1 cellular context compared by ENCODE assay signal in the genomic region with DNA sequence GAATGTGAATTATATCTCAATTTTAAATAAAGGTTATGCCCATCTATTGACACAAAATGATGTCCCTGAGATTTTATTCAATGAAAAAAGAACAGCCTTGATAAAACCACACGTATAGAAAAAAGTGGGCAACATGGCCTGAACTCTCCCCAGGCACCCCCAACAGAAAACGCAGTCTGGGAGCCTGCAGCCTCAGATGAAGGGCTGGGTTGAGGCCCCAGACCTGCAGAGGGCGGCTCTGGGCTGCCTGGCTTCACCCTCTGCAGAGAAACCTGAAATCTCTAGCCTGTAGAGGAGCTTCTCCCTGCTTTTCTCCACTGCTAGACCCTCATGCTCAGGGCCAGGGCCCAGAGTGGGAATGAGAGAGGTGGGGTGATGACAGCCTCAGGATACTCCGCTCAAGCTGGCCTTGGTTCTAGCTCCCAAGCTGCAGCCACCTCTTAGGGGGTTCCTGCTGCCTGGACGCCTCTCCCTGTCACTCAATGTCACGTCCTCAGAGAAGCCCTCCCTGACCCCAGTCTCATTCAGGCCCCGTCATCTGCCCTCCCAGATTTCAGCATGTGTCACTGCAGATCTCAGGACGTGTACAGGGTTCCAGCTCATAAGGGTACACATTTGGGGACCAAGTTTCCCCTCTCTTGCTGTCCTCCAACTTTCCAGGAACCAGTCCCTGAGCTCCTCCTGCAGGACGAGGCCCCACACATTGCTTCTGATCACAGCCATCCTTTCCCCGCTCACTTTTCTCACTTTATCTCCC.
A peak's percentile ranks its signal among the peaks of the same experiment; 100 is the strongest.
TF ChIP-seq lines count a peak whose summit lies in the region.

No MANE protein-coding gene starts in this region.

TF ChIP-seq in HepG2, 621 proteins besides CTCF, POLR2A, EP300 and RAD21 (continued from another document and continues in another):
- TF ChIP-seq, protein P1, sequence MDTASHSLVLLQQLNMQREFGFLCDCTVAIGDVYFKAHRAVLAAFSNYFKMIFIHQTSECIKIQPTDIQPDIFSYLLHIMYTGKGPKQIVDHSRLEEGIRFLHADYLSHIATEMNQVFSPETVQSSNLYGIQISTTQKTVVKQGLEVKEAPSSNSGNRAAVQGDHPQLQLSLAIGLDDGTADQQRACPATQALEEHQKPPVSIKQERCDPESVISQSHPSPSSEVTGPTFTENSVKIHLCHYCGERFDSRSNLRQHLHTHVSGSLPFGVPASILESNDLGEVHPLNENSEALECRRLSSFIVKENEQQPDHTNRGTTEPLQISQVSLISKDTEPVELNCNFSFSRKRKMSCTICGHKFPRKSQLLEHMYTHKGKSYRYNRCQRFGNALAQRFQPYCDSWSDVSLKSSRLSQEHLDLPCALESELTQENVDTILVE (CRISPR knock-in tag; IDR thresholded peaks at IDR 0.05): no peak
- TF ChIP-seq, protein P2, sequence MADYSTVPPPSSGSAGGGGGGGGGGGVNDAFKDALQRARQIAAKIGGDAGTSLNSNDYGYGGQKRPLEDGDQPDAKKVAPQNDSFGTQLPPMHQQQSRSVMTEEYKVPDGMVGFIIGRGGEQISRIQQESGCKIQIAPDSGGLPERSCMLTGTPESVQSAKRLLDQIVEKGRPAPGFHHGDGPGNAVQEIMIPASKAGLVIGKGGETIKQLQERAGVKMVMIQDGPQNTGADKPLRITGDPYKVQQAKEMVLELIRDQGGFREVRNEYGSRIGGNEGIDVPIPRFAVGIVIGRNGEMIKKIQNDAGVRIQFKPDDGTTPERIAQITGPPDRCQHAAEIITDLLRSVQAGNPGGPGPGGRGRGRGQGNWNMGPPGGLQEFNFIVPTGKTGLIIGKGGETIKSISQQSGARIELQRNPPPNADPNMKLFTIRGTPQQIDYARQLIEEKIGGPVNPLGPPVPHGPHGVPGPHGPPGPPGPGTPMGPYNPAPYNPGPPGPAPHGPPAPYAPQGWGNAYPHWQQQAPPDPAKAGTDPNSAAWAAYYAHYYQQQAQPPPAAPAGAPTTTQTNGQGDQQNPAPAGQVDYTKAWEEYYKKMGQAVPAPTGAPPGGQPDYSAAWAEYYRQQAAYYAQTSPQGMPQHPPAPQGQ (CRISPR knock-in tag; IDR thresholded peaks at IDR 0.05; ENCODE audit: borderline replicate concordance): no peak
- no peak for TF ChIP-seq SP4 (CRISPR knock-in tag; IDR thresholded peaks at IDR 0.05)
- no peak for TF ChIP-seq XRCC5 (optimal IDR thresholded peaks at IDR 0.05; ENCODE audit: low read length)
- TF ChIP-seq ZNF317 (CRISPR knock-in tag; IDR thresholded peaks at IDR 0.05): no peak; the same call in 1 of the 2 replicates
- TF ChIP-seq SIX4 (CRISPR knock-in tag; IDR thresholded peaks at IDR 0.05): no peak
- no peak for TF ChIP-seq HDAC6 (IDR thresholded peaks at IDR 0.05; ENCODE audit: low read depth, low read length)
- TF ChIP-seq, protein P3, sequence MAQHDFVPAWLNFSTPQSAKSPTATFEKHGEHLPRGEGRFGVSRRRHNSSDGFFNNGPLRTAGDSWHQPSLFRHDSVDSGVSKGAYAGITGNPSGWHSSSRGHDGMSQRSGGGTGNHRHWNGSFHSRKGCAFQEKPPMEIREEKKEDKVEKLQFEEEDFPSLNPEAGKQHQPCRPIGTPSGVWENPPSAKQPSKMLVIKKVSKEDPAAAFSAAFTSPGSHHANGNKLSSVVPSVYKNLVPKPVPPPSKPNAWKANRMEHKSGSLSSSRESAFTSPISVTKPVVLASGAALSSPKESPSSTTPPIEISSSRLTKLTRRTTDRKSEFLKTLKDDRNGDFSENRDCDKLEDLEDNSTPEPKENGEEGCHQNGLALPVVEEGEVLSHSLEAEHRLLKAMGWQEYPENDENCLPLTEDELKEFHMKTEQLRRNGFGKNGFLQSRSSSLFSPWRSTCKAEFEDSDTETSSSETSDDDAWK (CRISPR knock-in tag; IDR thresholded peaks at IDR 0.05): no peak
- no peak for TF ChIP-seq ZNF44 (CRISPR knock-in tag; IDR thresholded peaks at IDR 0.05)
- no peak for TF ChIP-seq ZNF773 (CRISPR knock-in tag; IDR thresholded peaks at IDR 0.05; ENCODE audit: borderline replicate concordance)
- TF ChIP-seq AGO1 (IDR thresholded peaks at IDR 0.05; ENCODE audit: low read depth, low read length, poor library complexity, severe bottlenecking): no peak
- 0 out of 2 replicates have a peak, but pooled peaks have one; percentile 50 for TF ChIP-seq ZNF235 (CRISPR knock-in tag; IDR thresholded peaks at IDR 0.05; ENCODE audit: borderline replicate concordance)
- no peak for TF ChIP-seq ZNF569 (CRISPR knock-in tag; IDR thresholded peaks at IDR 0.05; ENCODE audit: borderline replicate concordance)
- TF ChIP-seq ZNF282 (IDR thresholded peaks at IDR 0.05; ENCODE audit: partially characterized antibody): no peak
- 0 out of 2 replicates have a peak, but pooled peaks have one; percentile 17 for TF ChIP-seq MED1 (CRISPR knock-in tag; IDR thresholded peaks at IDR 0.05)
- no peak for TF ChIP-seq MBNL3 (CRISPR knock-in tag; conservative IDR thresholded peaks at IDR 0.05)
- TF ChIP-seq GABPB1 (CRISPR knock-in tag; IDR thresholded peaks at IDR 0.05): no peak
- TF ChIP-seq, protein P4, sequence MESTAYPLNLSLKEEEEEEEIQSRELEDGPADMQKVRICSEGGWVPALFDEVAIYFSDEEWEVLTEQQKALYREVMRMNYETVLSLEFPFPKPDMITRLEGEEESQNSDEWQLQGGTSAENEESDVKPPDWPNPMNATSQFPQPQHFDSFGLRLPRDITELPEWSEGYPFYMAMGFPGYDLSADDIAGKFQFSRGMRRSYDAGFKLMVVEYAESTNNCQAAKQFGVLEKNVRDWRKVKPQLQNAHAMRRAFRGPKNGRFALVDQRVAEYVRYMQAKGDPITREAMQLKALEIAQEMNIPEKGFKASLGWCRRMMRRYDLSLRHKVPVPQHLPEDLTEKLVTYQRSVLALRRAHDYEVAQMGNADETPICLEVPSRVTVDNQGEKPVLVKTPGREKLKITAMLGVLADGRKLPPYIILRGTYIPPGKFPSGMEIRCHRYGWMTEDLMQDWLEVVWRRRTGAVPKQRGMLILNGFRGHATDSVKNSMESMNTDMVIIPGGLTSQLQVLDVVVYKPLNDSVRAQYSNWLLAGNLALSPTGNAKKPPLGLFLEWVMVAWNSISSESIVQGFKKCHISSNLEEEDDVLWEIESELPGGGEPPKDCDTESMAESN (CRISPR knock-in tag; conservative IDR thresholded peaks at IDR 0.05): peak; percentile 62; the same call in 1 of the 2 replicates
- TF ChIP-seq TCF7 (IDR thresholded peaks at IDR 0.05; ENCODE audit: low read depth): no peak
- no peak for TF ChIP-seq CENPX (CRISPR knock-in tag; IDR thresholded peaks at IDR 0.05)
- no peak for TF ChIP-seq ZNF674 (CRISPR knock-in tag; IDR thresholded peaks at IDR 0.05; ENCODE audit: low read depth)
- TF ChIP-seq, protein P5, sequence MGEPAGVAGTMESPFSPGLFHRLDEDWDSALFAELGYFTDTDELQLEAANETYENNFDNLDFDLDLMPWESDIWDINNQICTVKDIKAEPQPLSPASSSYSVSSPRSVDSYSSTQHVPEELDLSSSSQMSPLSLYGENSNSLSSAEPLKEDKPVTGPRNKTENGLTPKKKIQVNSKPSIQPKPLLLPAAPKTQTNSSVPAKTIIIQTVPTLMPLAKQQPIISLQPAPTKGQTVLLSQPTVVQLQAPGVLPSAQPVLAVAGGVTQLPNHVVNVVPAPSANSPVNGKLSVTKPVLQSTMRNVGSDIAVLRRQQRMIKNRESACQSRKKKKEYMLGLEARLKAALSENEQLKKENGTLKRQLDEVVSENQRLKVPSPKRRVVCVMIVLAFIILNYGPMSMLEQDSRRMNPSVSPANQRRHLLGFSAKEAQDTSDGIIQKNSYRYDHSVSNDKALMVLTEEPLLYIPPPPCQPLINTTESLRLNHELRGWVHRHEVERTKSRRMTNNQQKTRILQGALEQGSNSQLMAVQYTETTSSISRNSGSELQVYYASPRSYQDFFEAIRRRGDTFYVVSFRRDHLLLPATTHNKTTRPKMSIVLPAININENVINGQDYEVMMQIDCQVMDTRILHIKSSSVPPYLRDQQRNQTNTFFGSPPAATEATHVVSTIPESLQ (CRISPR knock-in tag; conservative IDR thresholded peaks at IDR 0.05): no peak
- peak; percentile 56; the same call in 1 of the 2 replicates for TF ChIP-seq ZBTB7A (CRISPR knock-in tag; IDR thresholded peaks at IDR 0.05)
- TF ChIP-seq, protein P6, sequence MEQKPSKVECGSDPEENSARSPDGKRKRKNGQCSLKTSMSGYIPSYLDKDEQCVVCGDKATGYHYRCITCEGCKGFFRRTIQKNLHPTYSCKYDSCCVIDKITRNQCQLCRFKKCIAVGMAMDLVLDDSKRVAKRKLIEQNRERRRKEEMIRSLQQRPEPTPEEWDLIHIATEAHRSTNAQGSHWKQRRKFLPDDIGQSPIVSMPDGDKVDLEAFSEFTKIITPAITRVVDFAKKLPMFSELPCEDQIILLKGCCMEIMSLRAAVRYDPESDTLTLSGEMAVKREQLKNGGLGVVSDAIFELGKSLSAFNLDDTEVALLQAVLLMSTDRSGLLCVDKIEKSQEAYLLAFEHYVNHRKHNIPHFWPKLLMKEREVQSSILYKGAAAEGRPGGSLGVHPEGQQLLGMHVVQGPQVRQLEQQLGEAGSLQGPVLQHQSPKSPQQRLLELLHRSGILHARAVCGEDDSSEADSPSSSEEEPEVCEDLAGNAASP (CRISPR knock-in tag; IDR thresholded peaks at IDR 0.05; ENCODE audit: borderline replicate concordance): no peak
- TF ChIP-seq ZSCAN29 (CRISPR knock-in tag; conservative IDR thresholded peaks at IDR 0.05): no peak
- TF ChIP-seq, protein P7, sequence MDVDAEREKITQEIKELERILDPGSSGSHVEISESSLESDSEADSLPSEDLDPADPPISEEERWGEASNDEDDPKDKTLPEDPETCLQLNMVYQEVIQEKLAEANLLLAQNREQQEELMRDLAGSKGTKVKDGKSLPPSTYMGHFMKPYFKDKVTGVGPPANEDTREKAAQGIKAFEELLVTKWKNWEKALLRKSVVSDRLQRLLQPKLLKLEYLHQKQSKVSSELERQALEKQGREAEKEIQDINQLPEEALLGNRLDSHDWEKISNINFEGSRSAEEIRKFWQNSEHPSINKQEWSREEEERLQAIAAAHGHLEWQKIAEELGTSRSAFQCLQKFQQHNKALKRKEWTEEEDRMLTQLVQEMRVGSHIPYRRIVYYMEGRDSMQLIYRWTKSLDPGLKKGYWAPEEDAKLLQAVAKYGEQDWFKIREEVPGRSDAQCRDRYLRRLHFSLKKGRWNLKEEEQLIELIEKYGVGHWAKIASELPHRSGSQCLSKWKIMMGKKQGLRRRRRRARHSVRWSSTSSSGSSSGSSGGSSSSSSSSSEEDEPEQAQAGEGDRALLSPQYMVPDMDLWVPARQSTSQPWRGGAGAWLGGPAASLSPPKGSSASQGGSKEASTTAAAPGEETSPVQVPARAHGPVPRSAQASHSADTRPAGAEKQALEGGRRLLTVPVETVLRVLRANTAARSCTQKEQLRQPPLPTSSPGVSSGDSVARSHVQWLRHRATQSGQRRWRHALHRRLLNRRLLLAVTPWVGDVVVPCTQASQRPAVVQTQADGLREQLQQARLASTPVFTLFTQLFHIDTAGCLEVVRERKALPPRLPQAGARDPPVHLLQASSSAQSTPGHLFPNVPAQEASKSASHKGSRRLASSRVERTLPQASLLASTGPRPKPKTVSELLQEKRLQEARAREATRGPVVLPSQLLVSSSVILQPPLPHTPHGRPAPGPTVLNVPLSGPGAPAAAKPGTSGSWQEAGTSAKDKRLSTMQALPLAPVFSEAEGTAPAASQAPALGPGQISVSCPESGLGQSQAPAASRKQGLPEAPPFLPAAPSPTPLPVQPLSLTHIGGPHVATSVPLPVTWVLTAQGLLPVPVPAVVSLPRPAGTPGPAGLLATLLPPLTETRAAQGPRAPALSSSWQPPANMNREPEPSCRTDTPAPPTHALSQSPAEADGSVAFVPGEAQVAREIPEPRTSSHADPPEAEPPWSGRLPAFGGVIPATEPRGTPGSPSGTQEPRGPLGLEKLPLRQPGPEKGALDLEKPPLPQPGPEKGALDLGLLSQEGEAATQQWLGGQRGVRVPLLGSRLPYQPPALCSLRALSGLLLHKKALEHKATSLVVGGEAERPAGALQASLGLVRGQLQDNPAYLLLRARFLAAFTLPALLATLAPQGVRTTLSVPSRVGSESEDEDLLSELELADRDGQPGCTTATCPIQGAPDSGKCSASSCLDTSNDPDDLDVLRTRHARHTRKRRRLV (CRISPR knock-in tag; IDR thresholded peaks at IDR 0.05): peak; percentile 60; the same call in 1 of the 2 replicates
- no peak for TF ChIP-seq EEA1 (CRISPR knock-in tag; IDR thresholded peaks at IDR 0.05; ENCODE audit: borderline replicate concordance)
- no peak for TF ChIP-seq ZNF557 (CRISPR knock-in tag; IDR thresholded peaks at IDR 0.05)
- TF ChIP-seq ZNF431 (CRISPR knock-in tag; IDR thresholded peaks at IDR 0.05; ENCODE audit: borderline replicate concordance, low read depth): no peak
- no peak for TF ChIP-seq ZNF816 (CRISPR knock-in tag; IDR thresholded peaks at IDR 0.05; ENCODE audit: borderline replicate concordance)
- TF ChIP-seq SIX1 (CRISPR knock-in tag; IDR thresholded peaks at IDR 0.05; ENCODE audit: borderline replicate concordance): no peak
- no peak for TF ChIP-seq MLLT10 (CRISPR knock-in tag; IDR thresholded peaks at IDR 0.05)
- no peak for TF ChIP-seq ZFP36 (IDR thresholded peaks at IDR 0.05; ENCODE audit: borderline replicate concordance, low read depth, low read length, partially characterized antibody)
- TF ChIP-seq MIER3 (CRISPR knock-in tag; IDR thresholded peaks at IDR 0.05; ENCODE audit: borderline replicate concordance): no peak
- TF ChIP-seq ZNF549 (CRISPR knock-in tag; IDR thresholded peaks at IDR 0.05): no peak
- no peak for TF ChIP-seq ZNF121 (CRISPR knock-in tag; IDR thresholded peaks at IDR 0.05)
- peak; percentile 37; the same call in 1 of the 2 replicates for TF ChIP-seq ZNF224 (CRISPR knock-in tag; IDR thresholded peaks at IDR 0.05)
- no peak for TF ChIP-seq KDM1A (CRISPR knock-in tag; IDR thresholded peaks at IDR 0.05)
- TF ChIP-seq, protein P8, sequence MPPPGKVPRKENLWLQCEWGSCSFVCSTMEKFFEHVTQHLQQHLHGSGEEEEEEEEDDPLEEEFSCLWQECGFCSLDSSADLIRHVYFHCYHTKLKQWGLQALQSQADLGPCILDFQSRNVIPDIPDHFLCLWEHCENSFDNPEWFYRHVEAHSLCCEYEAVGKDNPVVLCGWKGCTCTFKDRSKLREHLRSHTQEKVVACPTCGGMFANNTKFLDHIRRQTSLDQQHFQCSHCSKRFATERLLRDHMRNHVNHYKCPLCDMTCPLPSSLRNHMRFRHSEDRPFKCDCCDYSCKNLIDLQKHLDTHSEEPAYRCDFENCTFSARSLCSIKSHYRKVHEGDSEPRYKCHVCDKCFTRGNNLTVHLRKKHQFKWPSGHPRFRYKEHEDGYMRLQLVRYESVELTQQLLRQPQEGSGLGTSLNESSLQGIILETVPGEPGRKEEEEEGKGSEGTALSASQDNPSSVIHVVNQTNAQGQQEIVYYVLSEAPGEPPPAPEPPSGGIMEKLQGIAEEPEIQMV (CRISPR knock-in tag; IDR thresholded peaks at IDR 0.05; ENCODE audit: low read depth): no peak
- no peak for TF ChIP-seq FOXA1 (IDR thresholded peaks at IDR 0.05)
- TF ChIP-seq FOXA1 (CRISPR knock-in tag; IDR thresholded peaks at IDR 0.05): no peak
- no peak for TF ChIP-seq ZNF777 (CRISPR knock-in tag; IDR thresholded peaks at IDR 0.05)
- TF ChIP-seq MXI1 (IDR thresholded peaks at IDR 0.05; ENCODE audit: borderline replicate concordance, low read depth, low read length): no peak
- TF ChIP-seq SYNCRIP (IDR thresholded peaks at IDR 0.05; ENCODE audit: insufficient read depth, low read depth, low read length): no peak
- no peak for TF ChIP-seq ZNF225 (CRISPR knock-in tag; IDR thresholded peaks at IDR 0.05)
